Comparison of ENCODE assay signal across 19 cellular contexts in genomic region chr16:79164378-79164720, GRCh38.
DNase-seq lines count a peak whose midpoint lies in the region; ATAC-seq and TF ChIP-seq lines count a peak whose summit lies in the region.
"Had no signal": no experiment of that assay in that cellular context is flagged by ENCODE, and none has a peak within 500 bp of the region (broad histone marks: within the 10 kb centered on the region; RNA-seq: fewer than 3 reads in every experiment).

No MANE protein-coding gene starts in this region.

- H3K4me3 ChIP-seq in Peyer's patch (peak overlapping the region in 1 of 4 donors; percentile 40), right lobe of liver (peak overlapping the region; percentile 28 to 45 (median 35))
- H3K4me3 ChIP-seq: gastroesophageal sphincter, SJSA1, thyroid gland had no signal

- H3K27ac ChIP-seq in Peyer's patch (peak overlapping the region in 3 of 4 donors; percentile 15 to 67 (median 44)), right lobe of liver (peak overlapping the region; percentile 61 to 73 (median 68))
- H3K27ac ChIP-seq: 22Rv1, esophagus muscularis mucosa, gastroesophageal sphincter, SJSA1, thyroid gland had no signal

- no peaks in the 10 kb centered on the region for H3K27me3 Mint-ChIP-seq in T-helper 2 cell treated with Interferon-gamma antibody and Interleukin-4, amounts not matched to agents 5 μg/mL and 100 μg/mL, for 36 hours (ENCODE audit: low read depth)
- H3K27me3 Mint-ChIP-seq in stimulated activated naive B cell treated with anti-CD40 and anti-IgM and Interleukin-4, amounts not matched to agents 10 μg/mL and 1 μg/mL and 100 μg/mL, for 72 hours = peaks cover 0 to 10% of the 10 kb centered on the region in 2 donors
- H3K27me3 Mint-ChIP-seq: central memory CD8-positive, alpha-beta T cell had no signal

- intact Hi-C loops in right lobe of liver (cut with DNase I) = no loop called here

- DNase-seq in T-helper 2 cell treated with Interferon-gamma antibody and Interleukin-4, amounts not matched to agents 5 μg/mL and 100 μg/mL, for 36 hours (ENCODE audit: low spot score) = no peak
- no peak for DNase-seq in T-helper 2 cell
- DNase-seq in Peyer's patch = no peak
- DNase-seq in right lobe of liver = no peak
- no peak for DNase-seq in stimulated activated naive B cell treated with anti-CD40 and anti-IgM and Interleukin-4, amounts not matched to agents 10 μg/mL and 1 μg/mL and 100 μg/mL, for 72 hours
- no peak for DNase-seq in HuH-7.5 (ENCODE audit: low spot score)
- DNase-seq: effector CD4-positive, alpha-beta T cell; kidney glomerular epithelial cell; NCI-H1436; NCI-H82; T-helper 9 cell; thyroid gland had no signal

- peaks cover 25% of the 10 kb centered on the region for H3K4me1 Mint-ChIP-seq in T-helper 2 cell treated with Interferon-gamma antibody and Interleukin-4, amounts not matched to agents 5 μg/mL and 100 μg/mL, for 36 hours (ENCODE audit: low read depth)
- H3K4me1 Mint-ChIP-seq in stimulated activated naive B cell treated with anti-CD40 and anti-IgM and Interleukin-4, amounts not matched to agents 10 μg/mL and 1 μg/mL and 100 μg/mL, for 72 hours = peaks cover 14 to 28% of the 10 kb centered on the region in 2 donors

- TF ChIP-seq CTCF in Peyer's patch (IDR thresholded peaks at IDR 0.05) (no peak), right lobe of liver (IDR thresholded peaks at IDR 0.05) (no peak)

- ATAC-seq in right lobe of liver = peak in 2 of 4 donors; percentile 4 to 6
- ATAC-seq in stimulated activated naive B cell treated with anti-CD40 and anti-IgM and Interleukin-4, amounts not matched to agents 10 μg/mL and 1 μg/mL and 100 μg/mL, for 72 hours (replicated peaks) = no peak
- ATAC-seq in GM21576 (IDR thresholded peaks at IDR 0.05; ENCODE audit: unreplicated experiment) = no peak
- ATAC-seq in HG03159 (IDR thresholded peaks at IDR 0.05; ENCODE audit: unreplicated experiment) = no peak
- ATAC-seq: gastroesophageal sphincter had no signal

- peaks cover 10% of the 10 kb centered on the region for H3K9me3 Mint-ChIP-seq in T-helper 2 cell treated with Interferon-gamma antibody and Interleukin-4, amounts not matched to agents 5 μg/mL and 100 μg/mL, for 36 hours
- peaks cover 6 to 7% of the 10 kb centered on the region in 2 donors for H3K9me3 Mint-ChIP-seq in stimulated activated naive B cell treated with anti-CD40 and anti-IgM and Interleukin-4, amounts not matched to agents 10 μg/mL and 1 μg/mL and 100 μg/mL, for 72 hours

- H3K4me3 Mint-ChIP-seq in T-helper 2 cell treated with Interferon-gamma antibody and Interleukin-4, amounts not matched to agents 5 μg/mL and 100 μg/mL, for 36 hours = peak overlapping the region; percentile 31
- no peak overlapping the region for H3K4me3 Mint-ChIP-seq in stimulated activated naive B cell treated with anti-CD40 and anti-IgM and Interleukin-4, amounts not matched to agents 10 μg/mL and 1 μg/mL and 100 μg/mL, for 72 hours

- no peaks in the 10 kb centered on the region for H3K9me3 ChIP-seq in Peyer's patch
- H3K9me3 ChIP-seq in right lobe of liver = no peaks in the 10 kb centered on the region
- H3K9me3 ChIP-seq: SJSA1, thyroid gland had no signal

- H3K36me3 Mint-ChIP-seq in T-helper 2 cell treated with Interferon-gamma antibody and Interleukin-4, amounts not matched to agents 5 μg/mL and 100 μg/mL, for 36 hours (ENCODE audit: low read depth) = peaks cover 6% of the 10 kb centered on the region
- peaks cover 6 to 8% of the 10 kb centered on the region in 2 donors for H3K36me3 Mint-ChIP-seq in stimulated activated naive B cell treated with anti-CD40 and anti-IgM and Interleukin-4, amounts not matched to agents 10 μg/mL and 1 μg/mL and 100 μg/mL, for 72 hours

- H3K27me3 ChIP-seq in Peyer's patch (no peaks in the 10 kb centered on the region), right lobe of liver (no peaks in the 10 kb centered on the region)
- H3K27me3 ChIP-seq: esophagus muscularis mucosa, gastroesophageal sphincter, SJSA1, thyroid gland had no signal

- H3K4me1 ChIP-seq in Peyer's patch (peaks cover 0 to 6% (median 0%) of the 10 kb centered on the region in 4 donors), right lobe of liver (peaks cover 0 to 20% (median 3%) of the 10 kb centered on the region in 4 donors)

- TF ChIP-seq POLR2A in Peyer's patch (IDR thresholded peaks at IDR 0.05) (no peak), right lobe of liver (IDR thresholded peaks at IDR 0.05) (no peak)

- 78% methylated on average over 7 of the region's 8 CpGs for WGBS in right lobe of liver (ENCODE audit: insufficient coverage, low coverage, low lambda C conversion rate, missing lambda C conversion rate)

- no peaks in the 10 kb centered on the region for H3K36me3 ChIP-seq in Peyer's patch
- H3K36me3 ChIP-seq in right lobe of liver = no peaks in the 10 kb centered on the region
- H3K36me3 ChIP-seq: esophagus muscularis mucosa, gastroesophageal sphincter, SJSA1, thyroid gland had no signal

- H3K27ac Mint-ChIP-seq in T-helper 2 cell treated with Interferon-gamma antibody and Interleukin-4, amounts not matched to agents 5 μg/mL and 100 μg/mL, for 36 hours = no peak overlapping the region
- peak overlapping the region; percentile 52 for H3K27ac Mint-ChIP-seq in stimulated activated naive B cell treated with anti-CD40 and anti-IgM and Interleukin-4, amounts not matched to agents 10 μg/mL and 1 μg/mL and 100 μg/mL, for 72 hours
